Comparison of ENCODE assay signal across 7 cellular contexts in the genomic region with DNA sequence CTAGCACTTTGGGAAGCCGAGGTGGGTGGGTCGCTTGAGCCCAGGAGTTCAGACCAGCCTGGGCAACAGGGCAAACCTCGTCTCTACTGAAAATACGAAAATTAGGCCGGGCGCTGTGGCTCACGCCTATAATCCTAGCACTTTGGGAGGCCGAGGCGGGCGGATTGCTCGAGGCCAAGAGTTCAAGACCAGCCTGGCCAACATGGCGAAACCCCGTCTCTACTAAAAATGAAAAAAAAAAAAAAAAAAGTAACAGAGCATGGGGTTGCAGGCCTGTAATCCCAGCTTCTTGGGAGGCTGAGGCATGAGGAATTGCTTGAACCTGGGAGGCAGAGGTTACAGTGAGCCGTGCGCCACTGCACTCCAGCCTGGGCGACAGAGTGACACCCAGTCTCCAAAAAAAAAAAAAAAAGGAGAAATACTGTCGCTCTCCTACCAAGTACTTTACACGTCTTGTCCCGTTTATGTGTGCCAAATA. TPM values are rescaled to one million over a fixed set of nuclear protein-coding genes. Genes with fewer than 3 reads are reported as not detected.
DNase-seq lines count a peak whose midpoint lies in the region; ATAC-seq and TF ChIP-seq lines count a peak whose summit lies in the region.

No MANE protein-coding gene starts in this region.

- H3K27ac ChIP-seq in iPS-20b (ENCODE audit: low read length) = no peak overlapping the region

- H3K27me3 Mint-ChIP-seq in HFFc6 (ENCODE audit: insufficient read depth) = peaks cover 2% of the 10 kb centered on the region; the same call in 1 of the 2 replicates
- H3K27me3 Mint-ChIP-seq in activated CD8-positive, alpha-beta T cell treated with anti-CD3 and anti-CD28 coated beads for 36 hours = no peaks in the 10 kb centered on the region
- no peaks in the 10 kb centered on the region for H3K27me3 Mint-ChIP-seq in stimulated activated naive CD8-positive, alpha-beta T cell treated with anti-CD3 and anti-CD28 coated beads, Interleukin-15, amount 100 ng/mL, for 72 hours

- H3K27me3 ChIP-seq in iPS-20b (ENCODE audit: insufficient read depth, low read length) = no peaks in the 10 kb centered on the region

- POLR2A ChIA-PET in activated CD8-positive, alpha-beta T cell treated with anti-CD3 and anti-CD28 coated beads for 36 hours (lab: Charles Lee) = interaction anchor here (0.7 to 1.9 kb wide), 5 partner anchors 97 to 610 kb away, joined by 3 to 9 read pairs (median 3); partner anchors contain the start of genes DTL, INTS7 and SLC30A1

- peak overlapping the region; percentile 88 for H3K27ac Mint-ChIP-seq in HFFc6
- H3K27ac Mint-ChIP-seq in activated CD8-positive, alpha-beta T cell treated with anti-CD3 and anti-CD28 coated beads for 36 hours = no peak overlapping the region
- H3K27ac Mint-ChIP-seq in stimulated activated naive CD8-positive, alpha-beta T cell treated with anti-CD3 and anti-CD28 coated beads, Interleukin-15, amount 100 ng/mL, for 72 hours = peak overlapping the region in 1 of 2 donors; percentile 57

- peaks cover 53% of the 10 kb centered on the region for H3K4me1 Mint-ChIP-seq in HFFc6 (ENCODE audit: low read depth)
- peaks cover 15% of the 10 kb centered on the region for H3K4me1 Mint-ChIP-seq in activated CD8-positive, alpha-beta T cell treated with anti-CD3 and anti-CD28 coated beads for 36 hours (ENCODE audit: low read depth)
- H3K4me1 Mint-ChIP-seq in stimulated activated naive CD8-positive, alpha-beta T cell treated with anti-CD3 and anti-CD28 coated beads, Interleukin-15, amount 100 ng/mL, for 72 hours = peaks cover 24% of the 10 kb centered on the region

- CTCF ChIA-PET in activated CD8-positive, alpha-beta T cell treated with anti-CD3 and anti-CD28 coated beads for 36 hours (lab: Charles Lee) = interaction anchor here (0.8 to 11.0 kb wide), 8 partner anchors 9 to 781 kb away, joined by 3 to 185 read pairs (median 10); partner anchors contain the start of genes DTL and INTS7

- H3K9ac ChIP-seq in iPS-20b (ENCODE audit: low read depth, low read length) = peak overlapping the region; percentile 80; the same call in 1 of the 2 replicates

- no peaks in the 10 kb centered on the region; the same call in 1 of the 2 replicates for H3K36me3 Mint-ChIP-seq in HFFc6 (ENCODE audit: low read depth)
- H3K36me3 Mint-ChIP-seq in activated CD8-positive, alpha-beta T cell treated with anti-CD3 and anti-CD28 coated beads for 36 hours (ENCODE audit: low read depth) = peaks cover 7% of the 10 kb centered on the region

- H3K4me3 ChIP-seq in iPS-20b (ENCODE audit: low read length) = peak overlapping the region; percentile 96

- ATAC-seq in activated CD8-positive, alpha-beta T cell treated with anti-CD3 and anti-CD28 coated beads for 36 hours = no peak
- ATAC-seq in stimulated activated naive CD8-positive, alpha-beta T cell treated with anti-CD3 and anti-CD28 coated beads, Interleukin-15, amount 100 ng/mL, for 72 hours = no peak
- ATAC-seq in GM18517 (IDR thresholded peaks at IDR 0.05; ENCODE audit: unreplicated experiment) (no peak), GM18870 (IDR thresholded peaks at IDR 0.05; ENCODE audit: unreplicated experiment) (no peak)

- no peaks in the 10 kb centered on the region for H3K9me3 ChIP-seq in iPS-20b (ENCODE audit: insufficient read depth, low read depth, low read length)

- no peak for DNase-seq in HFFc6
- no peak for DNase-seq in activated CD8-positive, alpha-beta T cell treated with anti-CD3 and anti-CD28 coated beads for 36 hours
- no peak for DNase-seq in stimulated activated naive CD8-positive, alpha-beta T cell treated with anti-CD3 and anti-CD28 coated beads, Interleukin-15, amount 100 ng/mL, for 72 hours
- DNase-seq in midbrain (lab: John Stamatoyannopoulos, UW) = no peak

- no peaks in the 10 kb centered on the region; the same call in 1 of the 2 replicates for H3K4me1 ChIP-seq in iPS-20b (ENCODE audit: insufficient read depth, low read length)

- no peak for TF ChIP-seq CTCF in HFFc6 (IDR thresholded peaks at IDR 0.05)
- TF ChIP-seq CTCF in activated CD8-positive, alpha-beta T cell treated with anti-CD3 and anti-CD28 coated beads for 36 hours (IDR thresholded peaks at IDR 0.05) = no peak

- intact Hi-C loops in activated CD8-positive, alpha-beta T cell treated with anti-CD3 and anti-CD28 coated beads for 36 hours (cut with micrococcal nuclease) = no loop called here

- H3K36me3 ChIP-seq in iPS-20b (ENCODE audit: insufficient read depth, low read depth, low read length) = peaks cover 15% of the 10 kb centered on the region

- peak overlapping the region; percentile 97 for H3K4me3 Mint-ChIP-seq in HFFc6
- peak overlapping the region; percentile 92 for H3K4me3 Mint-ChIP-seq in activated CD8-positive, alpha-beta T cell treated with anti-CD3 and anti-CD28 coated beads for 36 hours
- H3K4me3 Mint-ChIP-seq in stimulated activated naive CD8-positive, alpha-beta T cell treated with anti-CD3 and anti-CD28 coated beads, Interleukin-15, amount 100 ng/mL, for 72 hours = peak overlapping the region; percentile 90 to 93

- no peaks in the 10 kb centered on the region for H3K9me3 Mint-ChIP-seq in HFFc6
- no peaks in the 10 kb centered on the region for H3K9me3 Mint-ChIP-seq in activated CD8-positive, alpha-beta T cell treated with anti-CD3 and anti-CD28 coated beads for 36 hours
- no peaks in the 10 kb centered on the region for H3K9me3 Mint-ChIP-seq in stimulated activated naive CD8-positive, alpha-beta T cell treated with anti-CD3 and anti-CD28 coated beads, Interleukin-15, amount 100 ng/mL, for 72 hours

RNA-seq across cellular contexts. Expression of gene NEK2, which starts 0.7 kb away (rescaled TPM):
- total RNA-seq in HFFc6 (2021; fragmentation: NEBNext Ultra II Directional; extraction: Animal tissue kit (Norgen Biotek cat#: 25700)) = 10 to 100 TPM; 10.2 to 28.6 (median 26.8) TPM
- total RNA-seq in activated CD8-positive, alpha-beta T cell treated with anti-CD3 and anti-CD28 coated beads for 36 hours = 10 to 100 TPM; 29.9 to 30.0 TPM
